In genomic region chr17:18111330-18111971, GRCh38 we compare ENCODE assay signal across 21 cellular contexts. TPM values are rescaled to one million over a fixed set of nuclear protein-coding genes. Genes with fewer than 3 reads are reported as not detected.
A peak's percentile ranks its signal among the peaks of the same experiment; 100 is the strongest.
DNase-seq lines count a peak whose midpoint lies in the region; ATAC-seq, FAIRE-seq and TF ChIP-seq lines count a peak whose summit lies in the region.
"Had no signal": no experiment of that assay in that cellular context is flagged by ENCODE, and none has a peak within 500 bp of the region (broad histone marks: within the 10 kb centered on the region; RNA-seq: fewer than 3 reads in every experiment).

No MANE protein-coding gene starts in this region.

- H3K27me3 ChIP-seq in osteoblast (ENCODE audit: insufficient read depth, low read length), result no peaks in the 10 kb centered on the region
- H3K27me3 ChIP-seq: BLaER1 treated with 17β-estradiol and CSF1 and Interleukin-3, amounts not matched to agents 10 nM and 100 nM had no signal

- H2AFZ ChIP-seq in osteoblast (ENCODE audit: low read length), result no peak overlapping the region

- no peak for TF ChIP-seq POLR2A in A549 (IDR thresholded peaks at IDR 0.05; ENCODE audit: low read length)

- TF ChIP-seq CTCF in A549 (IDR thresholded peaks at IDR 0.05), result no peak
- TF ChIP-seq CTCF in HEK293 (tag by site-specific recombination; IDR thresholded peaks at IDR 0.05), result no peak
- no peak for TF ChIP-seq CTCF in osteoblast (IDR thresholded peaks at IDR 0.05; ENCODE audit: extremely low read depth, low read depth, low read length)

- DNase-seq in A549 (ENCODE audit: low read depth in 1 of 2, low spot score in 1 of 2) (no peak), osteoblast (ENCODE audit: insufficient read length, low spot score, missing footprints) (peak; percentile 56), NCI-H524 (lab: John Stamatoyannopoulos, UW) (no peak)
- no peak for DNase-seq in activated CD4-positive, alpha-beta T cell treated with anti-CD3 and anti-CD28 coated beads for 4 hours
- DNase-seq in stimulated activated naive CD8-positive, alpha-beta T cell treated with anti-CD3 and anti-CD28 coated beads, Interleukin-15, Interleukin-2, amounts not matched to agents 100 U/mL and 50 U/mL, for 24 hours, result no peak
- DNase-seq: CD8-positive, alpha-beta T cell; DMS79; H9; IMR-90; NCI-H1048; NCI-H1436; NCI-H1930; NCI-H345; NCI-H526; Right ventricle myocardium superior had no signal

- no peaks in the 10 kb centered on the region for H3K4me1 ChIP-seq in A549
- no peaks in the 10 kb centered on the region for H3K4me1 ChIP-seq in HEK293 (ENCODE audit: control insufficient read depth, insufficient read depth, low read length)
- H3K4me1 ChIP-seq in osteoblast (ENCODE audit: insufficient read depth, low read length), result no peaks in the 10 kb centered on the region

- POLR2A ChIA-PET in A549 (lab: Yijun Ruan, JAX), result interaction anchor here (0.6 kb wide), 1 partner anchor 16 kb away, joined by 4 read pairs; no protein-coding TSS in a partner anchor
- POLR2A ChIA-PET in HEK293 (lab: Yijun Ruan, JAX), result no interaction called here

- FAIRE-seq in A549 (lab: Jason Lieb, UNC), result no peak
- FAIRE-seq: GM12892, GM18507, RCC 7860 had no signal

- WGBS in A549 (ENCODE audit: missing lambda C conversion rate), result 59% methylated on average over 6 of the region's 6 CpGs

- ATAC-seq in A549 (peak; percentile 14 to 17; a peak in 4 of 6 replicates), esophagus mucosa (peak; percentile 11)
- ATAC-seq in stimulated activated naive CD8-positive, alpha-beta T cell treated with anti-CD3 and anti-CD28 coated beads, Interleukin-15, Interleukin-2, amounts not matched to agents 100 U/mL and 50 U/mL, for 24 hours, result no peak
- ATAC-seq: CD8-positive, alpha-beta T cell had no signal

- no peak overlapping the region for H3K27ac ChIP-seq in A549
- H3K27ac ChIP-seq in HEK293 (ENCODE audit: extremely low read depth, low read depth, low read length), result no peak overlapping the region
- no peak overlapping the region for H3K27ac ChIP-seq in osteoblast (ENCODE audit: low read depth, low read length)
- H3K27ac ChIP-seq: BLaER1 treated with 17β-estradiol and CSF1 and Interleukin-3, amounts not matched to agents 10 nM and 100 nM had no signal

- TF ChIP-seq EP300 in A549 (IDR thresholded peaks at IDR 0.05), result no peak

- no peaks in the 10 kb centered on the region for H4K20me1 ChIP-seq in osteoblast (ENCODE audit: insufficient read depth, low read length)

- H3K4me3 ChIP-seq in A549 (no peak overlapping the region), HEK293 (ENCODE audit: low read depth, low read length) (no peak overlapping the region), osteoblast (ENCODE audit: insufficient read depth, low read length) (no peak overlapping the region)
- H3K4me3 ChIP-seq: BLaER1 treated with 17β-estradiol and CSF1 and Interleukin-3, amounts not matched to agents 10 nM and 100 nM had no signal

- CTCF ChIA-PET in A549 (lab: Yijun Ruan, JAX), result interaction anchor here (1.9 kb wide), 1 partner anchor 11 kb away, joined by 6 read pairs; no protein-coding TSS in a partner anchor
- CTCF ChIA-PET in HEK293 (lab: Yijun Ruan, JAX), result interaction anchor here (0.6 to 0.8 kb wide), 2 partner anchors 30 to 436 kb away, joined by 3 read pairs; no protein-coding TSS in a partner anchor

- no peak for TF ChIP-seq RAD21 in A549 (conservative IDR thresholded peaks at IDR 0.05 in 1 of 2, IDR thresholded peaks at IDR 0.05 in 1 of 2)

- H3K36me3 ChIP-seq in HEK293 (ENCODE audit: control insufficient read depth in 2 of 2, insufficient read depth in 1 of 2, low read length in 2 of 2) (peaks cover 5 to 11% of the 10 kb centered on the region in 2 experiments; a peak in 2 of 3 replicates), osteoblast (ENCODE audit: insufficient read depth, low read length) (no peaks in the 10 kb centered on the region)

- H3K9me3 ChIP-seq in A549 (no peaks in the 10 kb centered on the region), HEK293 (ENCODE audit: control insufficient read depth, insufficient read depth, low read depth, low read length) (no peaks in the 10 kb centered on the region), osteoblast (ENCODE audit: low read depth, low read length) (no peaks in the 10 kb centered on the region)
- H3K9me3 ChIP-seq: BLaER1 treated with 17β-estradiol and CSF1 and Interleukin-3, amounts not matched to agents 10 nM and 100 nM had no signal

- H3K4me2 ChIP-seq in A549 (no peak overlapping the region), osteoblast (ENCODE audit: insufficient read depth, low read length) (no peak overlapping the region)
- H3K4me2 ChIP-seq: BLaER1 treated with 17β-estradiol and CSF1 and Interleukin-3, amounts not matched to agents 10 nM and 100 nM had no signal

- H3K79me2 ChIP-seq in osteoblast (ENCODE audit: insufficient read depth, low read length), result no peaks in the 10 kb centered on the region

TF ChIP-seq in A549, 52 proteins besides CTCF, POLR2A, EP300 and RAD21:
- TF ChIP-seq MAZ (IDR thresholded peaks at IDR 0.05; ENCODE audit: borderline replicate concordance, low read depth, low read length) (no peak), CHD4 (IDR thresholded peaks at IDR 0.05; ENCODE audit: borderline replicate concordance) (no peak), RCOR1 (IDR thresholded peaks at IDR 0.05; ENCODE audit: low read depth, low read length) (no peak), BCL3 (IDR thresholded peaks at IDR 0.05) (no peak), HEYL (CRISPR knock-in tag; IDR thresholded peaks at IDR 0.05) (no peak), MYC (IDR thresholded peaks at IDR 0.05; ENCODE audit: borderline replicate concordance, low read length) (no peak), ESRRA (IDR thresholded peaks at IDR 0.05; ENCODE audit: borderline replicate concordance, low read length) (no peak), EHF (CRISPR knock-in tag; IDR thresholded peaks at IDR 0.05) (no peak)

TF ChIP-seq in HEK293, 187 proteins besides CTCF, POLR2A, EP300 and RAD21:
- no peak for TF ChIP-seq SETDB1 (IDR thresholded peaks at IDR 0.05; ENCODE audit: insufficient read length, low read length)
- TF ChIP-seq ZNF148 (tag by site-specific recombination; IDR thresholded peaks at IDR 0.05; ENCODE audit: borderline replicate concordance), result no peak
- peak; percentile 96 for TF ChIP-seq ZNF664 (tag by site-specific recombination; IDR thresholded peaks at IDR 0.05)

RNA-seq across cellular contexts. Expression of gene MYO15A, which starts 2.9 kb away (rescaled TPM):
- 0.22 and 0.24 TPM in 2 replicates for polyA plus RNA-seq in A549 (2011; rRNA removed)
- 0.21 and 0.26 TPM in 2 replicates for polyA plus RNA-seq in A549 (2012; cell fraction: cytosol; rRNA removed)
- 0.91 and 1.1 TPM in 2 replicates for polyA plus RNA-seq in A549 (2012; cell fraction: nucleus; rRNA removed)
- 0.07 to 0.36 TPM (median 0.26 TPM) in 3 replicates for polyA plus RNA-seq in A549 (2017; fragmentation: RNase III; extraction: RNeasy Plus Mini Kit Qiagen cat#74134 plus additional on column Dnase treatment)
- 0.19 and 0.25 TPM in 2 replicates for polyA minus RNA-seq in A549 (2011; rRNA and poly(A)+ RNA removed)
- total RNA-seq in esophagus mucosa, result 0.44 TPM
- 1.1 and 1.2 TPM in 2 replicates for total RNA-seq in osteoblast

RNA-seq across cellular contexts. Expression of gene DRG2, which starts 23.7 kb away (rescaled TPM):
- polyA plus RNA-seq in A549 (2011; rRNA removed) (41.9 and 44.6 TPM in 2 replicates), A549 (2017; fragmentation: RNase III; extraction: RNeasy Plus Mini Kit Qiagen cat#74134 plus additional on column Dnase treatment) (48.2 to 51.9 TPM (median 48.3 TPM) in 3 replicates)
- 49.7 and 55.9 TPM in 2 replicates for polyA plus RNA-seq in A549 (2012; cell fraction: cytosol; rRNA removed)
- polyA plus RNA-seq in A549 (2012; cell fraction: nucleus; rRNA removed), result 114 and 125 TPM in 2 replicates
- polyA minus RNA-seq in A549 (2011; rRNA and poly(A)+ RNA removed), result 73.2 and 77.2 TPM in 2 replicates
- total RNA-seq in esophagus mucosa (29.4 TPM), osteoblast (33.0 and 40.2 TPM in 2 replicates)
